In the genomic region with DNA sequence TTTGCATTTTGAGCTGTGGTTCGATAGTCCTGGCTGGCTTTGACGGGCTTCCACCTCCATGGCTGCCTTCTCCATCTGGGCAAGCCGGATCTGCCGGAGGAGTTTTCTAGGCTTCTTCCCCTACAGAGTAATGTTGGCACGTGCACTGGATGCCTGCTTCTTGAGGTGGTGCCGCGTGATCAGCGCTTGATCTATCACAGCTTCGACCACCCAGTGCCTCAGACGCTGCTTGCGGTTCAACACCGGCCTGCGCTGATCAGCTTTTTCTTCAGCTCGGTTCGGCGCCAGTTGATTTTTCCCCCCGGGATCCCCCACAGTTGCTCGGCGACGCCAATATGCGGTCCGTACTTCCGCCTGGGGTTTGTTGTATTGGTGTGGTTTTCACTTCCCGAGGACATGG, we compare ENCODE assay signal across 3 cellular contexts.
A peak's percentile ranks its signal among the peaks of the same experiment; 100 is the strongest.
TF ChIP-seq lines count a peak whose summit lies in the region.

No MANE protein-coding gene starts in this region.

TF ChIP-seq in GM23338, 12 proteins besides CTCF, POLR2A, EP300 and RAD21 (continues in another document):
- TF ChIP-seq POLR2AphosphoS5 (IDR thresholded peaks at IDR 0.05; ENCODE audit: low read depth) (no peak), JUNB (IDR thresholded peaks at IDR 0.05; ENCODE audit: unreplicated experiment) (no peak), EZH2phosphoT487 (IDR thresholded peaks at IDR 0.05; ENCODE audit: unreplicated experiment) (no peak), ZNF114 (CRISPR knock-in tag; IDR thresholded peaks at IDR 0.05) (no peak)
- TF ChIP-seq, protein P1, sequence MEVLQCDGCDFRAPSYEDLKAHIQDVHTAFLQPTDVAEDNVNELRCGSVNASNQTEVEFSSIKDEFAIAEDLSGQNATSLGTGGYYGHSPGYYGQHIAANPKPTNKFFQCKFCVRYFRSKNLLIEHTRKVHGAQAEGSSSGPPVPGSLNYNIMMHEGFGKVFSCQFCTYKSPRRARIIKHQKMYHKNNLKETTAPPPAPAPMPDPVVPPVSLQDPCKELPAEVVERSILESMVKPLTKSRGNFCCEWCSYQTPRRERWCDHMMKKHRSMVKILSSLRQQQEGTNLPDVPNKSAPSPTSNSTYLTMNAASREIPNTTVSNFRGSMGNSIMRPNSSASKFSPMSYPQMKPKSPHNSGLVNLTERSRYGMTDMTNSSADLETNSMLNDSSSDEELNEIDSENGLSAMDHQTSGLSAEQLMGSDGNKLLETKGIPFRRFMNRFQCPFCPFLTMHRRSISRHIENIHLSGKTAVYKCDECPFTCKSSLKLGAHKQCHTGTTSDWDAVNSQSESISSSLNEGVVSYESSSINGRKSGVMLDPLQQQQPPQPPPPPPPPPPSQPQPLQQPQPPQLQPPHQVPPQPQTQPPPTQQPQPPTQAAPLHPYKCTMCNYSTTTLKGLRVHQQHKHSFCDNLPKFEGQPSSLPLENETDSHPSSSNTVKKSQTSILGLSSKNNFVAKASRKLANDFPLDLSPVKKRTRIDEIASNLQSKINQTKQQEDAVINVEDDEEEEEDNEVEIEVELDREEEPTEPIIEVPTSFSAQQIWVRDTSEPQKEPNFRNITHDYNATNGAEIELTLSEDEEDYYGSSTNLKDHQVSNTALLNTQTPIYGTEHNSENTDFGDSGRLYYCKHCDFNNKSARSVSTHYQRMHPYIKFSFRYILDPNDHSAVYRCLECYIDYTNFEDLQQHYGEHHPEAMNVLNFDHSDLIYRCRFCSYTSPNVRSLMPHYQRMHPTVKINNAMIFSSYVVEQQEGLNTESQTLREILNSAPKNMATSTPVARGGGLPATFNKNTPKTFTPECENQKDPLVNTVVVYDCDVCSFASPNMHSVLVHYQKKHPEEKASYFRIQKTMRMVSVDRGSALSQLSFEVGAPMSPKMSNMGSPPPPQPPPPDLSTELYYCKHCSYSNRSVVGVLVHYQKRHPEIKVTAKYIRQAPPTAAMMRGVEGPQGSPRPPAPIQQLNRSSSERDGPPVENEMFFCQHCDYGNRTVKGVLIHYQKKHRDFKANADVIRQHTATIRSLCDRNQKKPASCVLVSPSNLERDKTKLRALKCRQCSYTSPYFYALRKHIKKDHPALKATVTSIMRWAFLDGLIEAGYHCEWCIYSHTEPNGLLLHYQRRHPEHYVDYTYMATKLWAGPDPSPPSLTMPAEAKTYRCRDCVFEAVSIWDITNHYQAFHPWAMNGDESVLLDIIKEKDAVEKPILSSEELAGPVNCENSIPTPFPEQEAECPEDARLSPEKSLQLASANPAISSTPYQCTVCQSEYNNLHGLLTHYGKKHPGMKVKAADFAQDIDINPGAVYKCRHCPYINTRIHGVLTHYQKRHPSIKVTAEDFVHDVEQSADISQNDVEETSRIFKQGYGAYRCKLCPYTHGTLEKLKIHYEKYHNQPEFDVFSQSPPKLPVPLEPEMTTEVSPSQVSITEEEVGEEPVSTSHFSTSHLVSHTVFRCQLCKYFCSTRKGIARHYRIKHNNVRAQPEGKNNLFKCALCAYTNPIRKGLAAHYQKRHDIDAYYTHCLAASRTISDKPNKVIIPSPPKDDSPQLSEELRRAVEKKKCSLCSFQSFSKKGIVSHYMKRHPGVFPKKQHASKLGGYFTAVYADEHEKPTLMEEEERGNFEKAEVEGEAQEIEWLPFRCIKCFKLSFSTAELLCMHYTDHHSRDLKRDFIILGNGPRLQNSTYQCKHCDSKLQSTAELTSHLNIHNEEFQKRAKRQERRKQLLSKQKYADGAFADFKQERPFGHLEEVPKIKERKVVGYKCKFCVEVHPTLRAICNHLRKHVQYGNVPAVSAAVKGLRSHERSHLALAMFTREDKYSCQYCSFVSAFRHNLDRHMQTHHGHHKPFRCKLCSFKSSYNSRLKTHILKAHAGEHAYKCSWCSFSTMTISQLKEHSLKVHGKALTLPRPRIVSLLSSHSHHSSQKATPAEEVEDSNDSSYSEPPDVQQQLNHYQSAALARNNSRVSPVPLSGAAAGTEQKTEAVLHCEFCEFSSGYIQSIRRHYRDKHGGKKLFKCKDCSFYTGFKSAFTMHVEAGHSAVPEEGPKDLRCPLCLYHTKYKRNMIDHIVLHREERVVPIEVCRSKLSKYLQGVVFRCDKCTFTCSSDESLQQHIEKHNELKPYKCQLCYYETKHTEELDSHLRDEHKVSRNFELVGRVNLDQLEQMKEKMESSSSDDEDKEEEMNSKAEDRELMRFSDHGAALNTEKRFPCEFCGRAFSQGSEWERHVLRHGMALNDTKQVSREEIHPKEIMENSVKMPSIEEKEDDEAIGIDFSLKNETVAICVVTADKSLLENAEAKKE (CRISPR knock-in tag; IDR thresholded peaks at IDR 0.05): no peak

TF ChIP-seq in K562, 482 proteins besides CTCF, POLR2A, EP300 and RAD21:
- TF ChIP-seq, protein P2, sequence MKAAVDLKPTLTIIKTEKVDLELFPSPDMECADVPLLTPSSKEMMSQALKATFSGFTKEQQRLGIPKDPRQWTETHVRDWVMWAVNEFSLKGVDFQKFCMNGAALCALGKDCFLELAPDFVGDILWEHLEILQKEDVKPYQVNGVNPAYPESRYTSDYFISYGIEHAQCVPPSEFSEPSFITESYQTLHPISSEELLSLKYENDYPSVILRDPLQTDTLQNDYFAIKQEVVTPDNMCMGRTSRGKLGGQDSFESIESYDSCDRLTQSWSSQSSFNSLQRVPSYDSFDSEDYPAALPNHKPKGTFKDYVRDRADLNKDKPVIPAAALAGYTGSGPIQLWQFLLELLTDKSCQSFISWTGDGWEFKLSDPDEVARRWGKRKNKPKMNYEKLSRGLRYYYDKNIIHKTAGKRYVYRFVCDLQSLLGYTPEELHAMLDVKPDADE (conservative IDR thresholded peaks at IDR 0.05; ENCODE audit: control insufficient read depth, low read depth, low read length): no peak
- TF ChIP-seq BHLHE40 (IDR thresholded peaks at IDR 0.05; ENCODE audit: low read length) (peak; percentile 58; the same call in 1 of the 2 replicates), BRD4 (IDR thresholded peaks at IDR 0.05) (no peak), L3MBTL2 (IDR thresholded peaks at IDR 0.05) (peak; percentile 51), GTF2A2 (tag; IDR thresholded peaks at IDR 0.05) (no peak)
- TF ChIP-seq, protein P3, sequence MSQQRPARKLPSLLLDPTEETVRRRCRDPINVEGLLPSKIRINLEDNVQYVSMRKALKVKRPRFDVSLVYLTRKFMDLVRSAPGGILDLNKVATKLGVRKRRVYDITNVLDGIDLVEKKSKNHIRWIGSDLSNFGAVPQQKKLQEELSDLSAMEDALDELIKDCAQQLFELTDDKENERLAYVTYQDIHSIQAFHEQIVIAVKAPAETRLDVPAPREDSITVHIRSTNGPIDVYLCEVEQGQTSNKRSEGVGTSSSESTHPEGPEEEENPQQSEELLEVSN (IDR thresholded peaks at IDR 0.05; ENCODE audit: borderline replicate concordance in 1 of 2, extremely low read depth in 1 of 2, insufficient read depth in 1 of 2, insufficient read length in 1 of 2, low read depth in 1 of 2, low read length in 1 of 2, poor library complexity in 1 of 2, severe bottlenecking in 1 of 2): peak in 1 of 2 experiments; percentile 48

TF ChIP-seq in H1, 55 proteins besides CTCF, POLR2A, EP300 and RAD21:
- TF ChIP-seq, protein P4, sequence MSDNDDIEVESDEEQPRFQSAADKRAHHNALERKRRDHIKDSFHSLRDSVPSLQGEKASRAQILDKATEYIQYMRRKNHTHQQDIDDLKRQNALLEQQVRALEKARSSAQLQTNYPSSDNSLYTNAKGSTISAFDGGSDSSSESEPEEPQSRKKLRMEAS (IDR thresholded peaks at IDR 0.05): no peak
- TF ChIP-seq JUND (IDR thresholded peaks at IDR 0.05; ENCODE audit: low read length) (no peak), CHD1 (IDR thresholded peaks at IDR 0.05; ENCODE audit: low read depth, low read length) (no peak), CHD2 (IDR thresholded peaks at IDR 0.05; ENCODE audit: low read length) (no peak)
